ENCODE assay signal across 1 cellular context in the genomic region with DNA sequence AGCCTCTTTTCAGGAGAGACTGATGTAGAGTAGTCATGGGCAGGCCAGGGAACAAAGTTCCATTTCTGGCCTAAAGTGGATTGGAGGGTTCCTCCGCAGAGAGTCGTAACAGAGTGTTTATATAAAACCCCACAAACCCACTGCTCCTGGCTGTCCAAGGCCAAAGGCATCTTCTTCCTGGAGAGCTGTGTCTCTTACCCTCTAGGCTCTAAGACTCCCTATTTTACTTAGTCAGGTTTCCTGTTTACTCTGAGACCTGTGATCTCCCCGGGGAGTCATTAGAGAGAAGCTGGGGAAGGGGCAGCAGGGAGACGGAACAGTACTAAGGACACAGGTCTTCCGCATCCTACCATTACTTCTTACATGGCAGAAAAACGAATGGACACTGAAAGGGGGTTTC.
TF ChIP-seq lines count a peak whose summit lies in the region.

No MANE protein-coding gene starts in this region.

TF ChIP-seq in endothelial cell of umbilical vein, 7 proteins besides CTCF, POLR2A, EP300 and RAD21 (continued from another document):
- no peak for TF ChIP-seq MYC (IDR thresholded peaks at IDR 0.05; ENCODE audit: low read depth, low read length)
TF ChIP-seq in endothelial cell of umbilical vein: peak in this region for 0.
